8 cellular contexts compared by ENCODE assay signal in genomic region chr11:107457558-107458271, GRCh38. TPM values are rescaled to one million over a fixed set of nuclear protein-coding genes. Genes with fewer than 3 reads are reported as not detected.
A peak's percentile ranks its signal among the peaks of the same experiment; 100 is the strongest.
DNase-seq lines count a peak whose midpoint lies in the region; ATAC-seq, FAIRE-seq and TF ChIP-seq lines count a peak whose summit lies in the region.

Gene CWF19L2, minus strand, starts transcription at chr11:107457825. Its CDS starts 9 bp downstream, at chr11:107457816.

- H3K36me3 ChIP-seq in iPS DF 6.9 (ENCODE audit: control insufficient read depth, insufficient read depth, low read length) (0 out of 2 replicates have a peak, but pooled peaks cover 3% of the 10 kb centered on the region), gastrocnemius medialis (peaks cover 0 to 24% of the 10 kb centered on the region in 2 donors)

- peak within 1 kb of the TSS; percentile 100 for H3K4me3 ChIP-seq in iPS DF 6.9 (ENCODE audit: low read length)
- peak within 1 kb of the TSS; percentile 76 to 92 (median 82) for H3K4me3 ChIP-seq in gastrocnemius medialis

- peaks cover 24% of the 10 kb centered on the region for H3K27me3 Mint-ChIP-seq in brain

- H3K9me3 ChIP-seq in iPS DF 6.9 (ENCODE audit: control insufficient read depth, insufficient read depth, low read length), result no peaks in the 10 kb centered on the region
- H3K9me3 ChIP-seq in gastrocnemius medialis, result no peaks in the 10 kb centered on the region

- TF ChIP-seq CTCF in 22Rv1 (IDR thresholded peaks at IDR 0.05), result peak; percentile 8; the same call in 1 of the 2 replicates
- TF ChIP-seq CTCF in brain (conservative IDR thresholded peaks at IDR 0.05), result peak in 1 of 2 experiments; percentile 9
- TF ChIP-seq CTCF in gastrocnemius medialis (IDR thresholded peaks at IDR 0.05 in 4 of 5, conservative IDR thresholded peaks at IDR 0.05 in 1 of 5), result peak in 1 of 5 experiments; percentile 11

- FAIRE-seq in TTC549 (lab: Jason Lieb, UNC), result peak; percentile 96

- H3K27me3 ChIP-seq in iPS DF 6.9 (ENCODE audit: control insufficient read depth, insufficient read depth, low read length) (no peaks in the 10 kb centered on the region), gastrocnemius medialis (no peaks in the 10 kb centered on the region)

- no CpG with 5 or more reads among the region's 30 CpGs for whole genome bisulfite sequencing in iPS DF 6.9 (ENCODE audit: insufficient coverage, insufficient read length)

- in situ Hi-C loops in gastrocnemius medialis (cut with MboI; ENCODE audit: low sequenced_read_pairs in 4 of 4), result no loop called here

- H3K9me3 Mint-ChIP-seq in brain, result peaks cover 0 to 3% (median 0%) of the 10 kb centered on the region in 5 experiments

- H3K27ac Mint-ChIP-seq in brain, result peak within 1 kb of the TSS; percentile 81 to 92 (median 87)

- H3K4me1 Mint-ChIP-seq in brain, result peaks cover 34% of the 10 kb centered on the region

- peaks cover 7% of the 10 kb centered on the region for H3K36me3 Mint-ChIP-seq in brain

- ATAC-seq in GM18520 (IDR thresholded peaks at IDR 0.05; ENCODE audit: unreplicated experiment) (peak; percentile 95), HG03064 (IDR thresholded peaks at IDR 0.05; ENCODE audit: low read depth, unreplicated experiment) (peak; percentile 99), gastrocnemius medialis (peak; percentile 100)

- H3K27ac ChIP-seq in 22Rv1 (peak within 1 kb of the TSS; percentile 62), iPS DF 6.9 (ENCODE audit: low read length) (no peak within 1 kb of the TSS), gastrocnemius medialis (peak within 1 kb of the TSS; percentile 78 to 85 (median 80))

- H3K4me1 ChIP-seq in iPS DF 6.9 (ENCODE audit: control insufficient read depth, insufficient read depth, low read length), result no peaks in the 10 kb centered on the region
- H3K4me1 ChIP-seq in gastrocnemius medialis, result peaks cover 13 to 17% of the 10 kb centered on the region in 2 donors

- peak within 1 kb of the TSS; percentile 89 to 99 (median 91) for H3K4me3 Mint-ChIP-seq in brain

- intact Hi-C loops in gastrocnemius medialis (cut with DNase I; ENCODE audit: low total_unique reads), result loop anchor here (5.0 to 10.0 kb wide), 2 partner anchors 767 to 1010 kb away; partner anchors contain the start of genes ATM, C11orf65 and NPAT

- TF ChIP-seq POLR2A in gastrocnemius medialis (IDR thresholded peaks at IDR 0.05), result no peak

- DNase-seq in NCI-H2107 treated with DMSO at 0.1 percent for 48 hours (lab: John Stamatoyannopoulos, UW; ENCODE audit: unreplicated experiment), result peak; percentile 90
- peak; percentile 93 for DNase-seq in iPS DF 6.9 (ENCODE audit: low read depth, low spot score)
- peak; percentile 77 to 87 for DNase-seq in gastrocnemius medialis

RNA-seq across cellular contexts. Expression of gene CWF19L2, which starts in this region (rescaled TPM):
- polyA plus RNA-seq in brain (ENCODE audit: insufficient read depth, low read depth, low replicate concordance), result 4.8 TPM
- total RNA-seq in gastrocnemius medialis, result 10 to 100 TPM in 2 of 4 donors, 1 to 10 TPM in 2; 6.5 to 17.4 (median 9.8) TPM
